ENCODE assay signal across 9 cellular contexts in the genomic region with DNA sequence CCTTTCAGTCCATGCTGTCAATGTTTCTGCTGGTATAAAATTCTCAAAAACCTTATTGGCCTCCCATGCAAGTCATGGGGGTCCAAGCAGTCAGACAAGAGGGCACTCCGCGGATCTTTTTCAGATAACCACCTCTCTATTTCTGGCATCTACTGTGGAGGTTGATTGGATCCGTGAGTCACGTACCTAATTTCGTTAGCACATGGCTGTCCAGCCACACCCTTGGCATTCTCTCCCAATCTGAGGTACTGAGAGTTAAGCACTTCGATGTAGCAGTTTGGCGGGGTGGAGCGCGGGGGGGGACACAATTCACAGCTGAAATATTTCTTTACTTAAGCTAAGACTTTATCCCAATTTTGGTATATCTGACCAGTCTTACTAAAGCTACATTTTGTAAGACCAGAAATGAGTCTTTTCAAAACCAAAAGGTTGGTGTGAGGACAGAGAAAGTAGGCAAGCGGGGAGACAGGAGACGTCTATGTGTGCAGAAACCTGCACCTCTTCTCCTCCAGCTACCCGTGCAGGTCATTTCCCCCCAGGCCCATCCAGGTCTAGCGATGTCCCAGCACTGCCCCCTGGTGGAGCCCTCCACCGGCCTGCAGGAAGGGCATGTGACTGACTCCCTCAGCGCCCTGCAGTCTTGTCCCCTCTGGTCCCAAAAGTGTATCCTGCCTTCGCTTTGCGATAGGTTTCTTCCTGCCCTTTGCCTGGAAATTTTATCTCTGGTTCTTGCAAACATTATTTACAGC.
A peak's percentile ranks its signal among the peaks of the same experiment; 100 is the strongest.
DNase-seq lines count a peak whose midpoint lies in the region; ATAC-seq, FAIRE-seq and TF ChIP-seq lines count a peak whose summit lies in the region.
"Had no signal": no experiment of that assay in that cellular context is flagged by ENCODE, and none has a peak within 500 bp of the region (broad histone marks: within the 10 kb centered on the region; RNA-seq: fewer than 3 reads in every experiment).

No MANE protein-coding gene starts in this region.

- no peaks in the 10 kb centered on the region for H3K4me1 ChIP-seq in breast epithelium
- no peaks in the 10 kb centered on the region for H3K4me1 ChIP-seq in kidney (ENCODE audit: control insufficient read depth in 1 of 2, insufficient read depth in 1 of 2, low read depth in 1 of 2, low read length in 2 of 2)

- no TSS peak for BruUV-seq in MCF 10A (replicated peaks; lab: Mats Ljungman, UMichigan)

- H3K9ac ChIP-seq in kidney (ENCODE audit: low read length in 2 of 2) = no peak overlapping the region

- POLR2A ChIA-PET in MCF 10A (lab: Yijun Ruan, JAX) = interaction anchor here (0.6 to 13.4 kb wide), 24 partner anchors 9 to 509 kb away, joined by 3 to 402 read pairs (median 8); partner anchors contain the start of genes ADAT2, AIG1, HIVEP2 and PEX3

- H3K27ac ChIP-seq in breast epithelium = no peak overlapping the region
- H3K27ac ChIP-seq in kidney (ENCODE audit: low read depth in 2 of 2, low read length in 2 of 2) = no peak overlapping the region

- FAIRE-seq in kidney (lab: Jason Lieb, UNC) = no peak
- no peak for FAIRE-seq in urothelium cell line (lab: Jason Lieb, UNC)
- FAIRE-seq: endometrium had no signal

- TF ChIP-seq POLR2A in breast epithelium (IDR thresholded peaks at IDR 0.05) = no peak

- H3K9me3 ChIP-seq in breast epithelium = no peaks in the 10 kb centered on the region
- no peaks in the 10 kb centered on the region for H3K9me3 ChIP-seq in kidney (ENCODE audit: control insufficient read depth in 1 of 2, low read length in 2 of 2)

- peaks cover 40% of the 10 kb centered on the region for H3K4me1 Mint-ChIP-seq in MCF 10A (ENCODE audit: insufficient read depth, unreplicated experiment)
- H3K4me1 Mint-ChIP-seq in activated naive CD4-positive, alpha-beta T cell treated with anti-CD3 and anti-CD28 coated beads for 36 hours (ENCODE audit: low read depth) = peaks cover 4% of the 10 kb centered on the region

- TF ChIP-seq CTCF in MCF 10A (IDR thresholded peaks at IDR 0.05; ENCODE audit: unreplicated experiment) (peak; percentile 86), breast epithelium (IDR thresholded peaks at IDR 0.05) (no peak), kidney (IDR thresholded peaks at IDR 0.05; ENCODE audit: borderline replicate concordance, extremely low read depth, insufficient read depth) (peak; percentile 37)

- intact Hi-C loops in MCF 10A (cut with micrococcal nuclease) = loop anchor here (1.0 to 2.0 kb wide), 8 partner anchors 60 to 863 kb away; partner anchors contain the start of gene AIG1
- intact Hi-C loops in breast epithelium (cut with DNase I; ENCODE audit: low total_unique reads) = no loop called here
- intact Hi-C loops in activated naive CD4-positive, alpha-beta T cell treated with anti-CD3 and anti-CD28 coated beads for 36 hours (cut with micrococcal nuclease) = loop anchor here (5.0 kb wide), 1 partner anchor 645 kb away; no protein-coding TSS in a partner anchor
- intact Hi-C loops in kidney (cut with DNase I) = no loop called here

- H3K36me3 ChIP-seq in breast epithelium = no peaks in the 10 kb centered on the region
- H3K36me3 ChIP-seq in kidney (ENCODE audit: control insufficient read depth in 1 of 2, insufficient read depth in 2 of 2, low read length in 2 of 2) = peaks cover 4 to 8% of the 10 kb centered on the region in 2 donors

- H3K27me3 ChIP-seq in breast epithelium = no peaks in the 10 kb centered on the region

- H3K27me3 Mint-ChIP-seq in MCF 10A (ENCODE audit: insufficient read depth, unreplicated experiment) = no peaks in the 10 kb centered on the region
- H3K27me3 Mint-ChIP-seq in activated naive CD4-positive, alpha-beta T cell treated with anti-CD3 and anti-CD28 coated beads for 36 hours (ENCODE audit: low read depth) = no peaks in the 10 kb centered on the region

- CTCF ChIA-PET in MCF 10A (lab: Yijun Ruan, JAX) = interaction anchor here (0.6 to 4.9 kb wide), 31 partner anchors 10 to 864 kb away, joined by 3 to 57 read pairs (median 4); no protein-coding TSS in a partner anchor
- CTCF ChIA-PET in activated naive CD4-positive, alpha-beta T cell treated with anti-CD3 and anti-CD28 coated beads for 36 hours (lab: Charles Lee) = interaction anchor here (0.6 to 1.6 kb wide), 4 partner anchors 16 to 770 kb away, joined by 3 to 7 read pairs (median 4); no protein-coding TSS in a partner anchor

- H3K9me3 Mint-ChIP-seq in MCF 10A (ENCODE audit: unreplicated experiment) = no peaks in the 10 kb centered on the region
- peaks cover 1% of the 10 kb centered on the region for H3K9me3 Mint-ChIP-seq in activated naive CD4-positive, alpha-beta T cell treated with anti-CD3 and anti-CD28 coated beads for 36 hours

- H3K27ac Mint-ChIP-seq in MCF 10A (ENCODE audit: low read depth, unreplicated experiment) = peak overlapping the region; percentile 99
- H3K27ac Mint-ChIP-seq in activated naive CD4-positive, alpha-beta T cell treated with anti-CD3 and anti-CD28 coated beads for 36 hours = no peak overlapping the region

- no peak for ATAC-seq in GM19035 (IDR thresholded peaks at IDR 0.05; ENCODE audit: unreplicated experiment)

- H3K4me3 ChIP-seq in breast epithelium (no peak overlapping the region), kidney (ENCODE audit: low read length in 2 of 2) (no peak overlapping the region)

- H3K36me3 Mint-ChIP-seq in MCF 10A (ENCODE audit: insufficient read depth, unreplicated experiment) = peaks cover 36% of the 10 kb centered on the region
- H3K36me3 Mint-ChIP-seq in activated naive CD4-positive, alpha-beta T cell treated with anti-CD3 and anti-CD28 coated beads for 36 hours (ENCODE audit: low read depth) = peaks cover 7% of the 10 kb centered on the region

- H3K4me3 Mint-ChIP-seq in MCF 10A (ENCODE audit: unreplicated experiment) = peak overlapping the region; percentile 46
- H3K4me3 Mint-ChIP-seq in activated naive CD4-positive, alpha-beta T cell treated with anti-CD3 and anti-CD28 coated beads for 36 hours = no peak overlapping the region

- DNase-seq in MCF 10A (ENCODE audit: unreplicated experiment) (peak; percentile 93), breast epithelium (ENCODE audit: low spot score in 2 of 2) (no peak), OCI-M1 (lab: John Stamatoyannopoulos, UW) (peak; percentile 56), kidney (no peak), urothelium cell line (ENCODE audit: low spot score) (no peak)
- DNase-seq in activated naive CD4-positive, alpha-beta T cell treated with anti-CD3 and anti-CD28 coated beads for 36 hours = peak; percentile 55
- peak; percentile 50 to 51 for DNase-seq in stimulated activated CD8-positive, alpha-beta memory T cell treated with anti-CD3 and anti-CD28 coated beads, Interleukin-2, amount 100 ng/mL, for 48 hours (ENCODE audit: low read depth in 2 of 2)

Comparison
In these comparisons a context has a peak if more than half of its experiments do, and no peak if none do; other contexts are left out.
1. DNase-seq: peak in MCF 10A (single experiment), OCI-M1 (single experiment), activated naive CD4-positive, alpha-beta T cell treated with anti-CD3 and anti-CD28 coated beads for 36 hours (single experiment) and stimulated activated CD8-positive, alpha-beta memory T cell treated with anti-CD3 and anti-CD28 coated beads, Interleukin-2, amount 100 ng/mL, for 48 hours (2 of 2); none in breast epithelium (0 of 2), kidney (single experiment) and urothelium cell line (single experiment).
2. CTCF ChIP-seq: peak in MCF 10A (single experiment) and kidney (single experiment); none in breast epithelium (0 of 3).
3. intact Hi-C loops: an anchor here in MCF 10A (1.0 to 2.0 kb wide) and activated naive CD4-positive, alpha-beta T cell treated with anti-CD3 and anti-CD28 coated beads for 36 hours (5.0 kb wide); none called in breast epithelium and kidney.